In genomic region chr11:10443152-10443551, GRCh38 we compare ENCODE assay signal across 1 cellular context.
TF ChIP-seq lines count a peak whose summit lies in the region.

No MANE protein-coding gene starts in this region.

TF ChIP-seq in K562, 482 proteins besides CTCF, POLR2A, EP300 and RAD21:
- no peak for TF ChIP-seq ASH1L (IDR thresholded peaks at IDR 0.05; ENCODE audit: borderline replicate concordance, low read depth, partially characterized antibody)
- no peak for TF ChIP-seq TAL1 (IDR thresholded peaks at IDR 0.05)
- TF ChIP-seq TRIM24 (IDR thresholded peaks at IDR 0.05), result no peak
- TF ChIP-seq CREM (IDR thresholded peaks at IDR 0.05; ENCODE audit: low read depth), result no peak
- TF ChIP-seq NELFE (IDR thresholded peaks at IDR 0.05; ENCODE audit: insufficient read depth, insufficient read length), result no peak
- no peak for TF ChIP-seq MTA2 (IDR thresholded peaks at IDR 0.05; ENCODE audit: low read depth)
- TF ChIP-seq TAF1 (IDR thresholded peaks at IDR 0.05; ENCODE audit: control insufficient read depth, extremely low read depth, insufficient read depth, low read length, severe bottlenecking), result no peak
- no peak for TF ChIP-seq HDGF (IDR thresholded peaks at IDR 0.05)
- TF ChIP-seq FOXP1 (CRISPR knock-in tag; IDR thresholded peaks at IDR 0.05), result no peak
- TF ChIP-seq, protein P1, sequence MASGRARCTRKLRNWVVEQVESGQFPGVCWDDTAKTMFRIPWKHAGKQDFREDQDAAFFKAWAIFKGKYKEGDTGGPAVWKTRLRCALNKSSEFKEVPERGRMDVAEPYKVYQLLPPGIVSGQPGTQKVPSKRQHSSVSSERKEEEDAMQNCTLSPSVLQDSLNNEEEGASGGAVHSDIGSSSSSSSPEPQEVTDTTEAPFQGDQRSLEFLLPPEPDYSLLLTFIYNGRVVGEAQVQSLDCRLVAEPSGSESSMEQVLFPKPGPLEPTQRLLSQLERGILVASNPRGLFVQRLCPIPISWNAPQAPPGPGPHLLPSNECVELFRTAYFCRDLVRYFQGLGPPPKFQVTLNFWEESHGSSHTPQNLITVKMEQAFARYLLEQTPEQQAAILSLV (tag; IDR thresholded peaks at IDR 0.05), result no peak
- TF ChIP-seq ZNF316 (IDR thresholded peaks at IDR 0.05), result no peak
- no peak for TF ChIP-seq MBD2 (IDR thresholded peaks at IDR 0.05; ENCODE audit: borderline replicate concordance, low read depth)
- no peak for TF ChIP-seq PPARD (CRISPR knock-in tag; IDR thresholded peaks at IDR 0.05)
- TF ChIP-seq, protein P2, sequence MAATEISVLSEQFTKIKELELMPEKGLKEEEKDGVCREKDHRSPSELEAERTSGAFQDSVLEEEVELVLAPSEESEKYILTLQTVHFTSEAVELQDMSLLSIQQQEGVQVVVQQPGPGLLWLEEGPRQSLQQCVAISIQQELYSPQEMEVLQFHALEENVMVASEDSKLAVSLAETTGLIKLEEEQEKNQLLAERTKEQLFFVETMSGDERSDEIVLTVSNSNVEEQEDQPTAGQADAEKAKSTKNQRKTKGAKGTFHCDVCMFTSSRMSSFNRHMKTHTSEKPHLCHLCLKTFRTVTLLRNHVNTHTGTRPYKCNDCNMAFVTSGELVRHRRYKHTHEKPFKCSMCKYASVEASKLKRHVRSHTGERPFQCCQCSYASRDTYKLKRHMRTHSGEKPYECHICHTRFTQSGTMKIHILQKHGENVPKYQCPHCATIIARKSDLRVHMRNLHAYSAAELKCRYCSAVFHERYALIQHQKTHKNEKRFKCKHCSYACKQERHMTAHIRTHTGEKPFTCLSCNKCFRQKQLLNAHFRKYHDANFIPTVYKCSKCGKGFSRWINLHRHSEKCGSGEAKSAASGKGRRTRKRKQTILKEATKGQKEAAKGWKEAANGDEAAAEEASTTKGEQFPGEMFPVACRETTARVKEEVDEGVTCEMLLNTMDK (IDR thresholded peaks at IDR 0.05; ENCODE audit: borderline replicate concordance, insufficient read depth, low read depth, low read length, poor library complexity, severe bottlenecking), result no peak
- no peak for TF ChIP-seq ZNF695 (CRISPR knock-in tag; IDR thresholded peaks at IDR 0.05)
